Comparison of ENCODE assay signal across 13 cellular contexts in the genomic region with DNA sequence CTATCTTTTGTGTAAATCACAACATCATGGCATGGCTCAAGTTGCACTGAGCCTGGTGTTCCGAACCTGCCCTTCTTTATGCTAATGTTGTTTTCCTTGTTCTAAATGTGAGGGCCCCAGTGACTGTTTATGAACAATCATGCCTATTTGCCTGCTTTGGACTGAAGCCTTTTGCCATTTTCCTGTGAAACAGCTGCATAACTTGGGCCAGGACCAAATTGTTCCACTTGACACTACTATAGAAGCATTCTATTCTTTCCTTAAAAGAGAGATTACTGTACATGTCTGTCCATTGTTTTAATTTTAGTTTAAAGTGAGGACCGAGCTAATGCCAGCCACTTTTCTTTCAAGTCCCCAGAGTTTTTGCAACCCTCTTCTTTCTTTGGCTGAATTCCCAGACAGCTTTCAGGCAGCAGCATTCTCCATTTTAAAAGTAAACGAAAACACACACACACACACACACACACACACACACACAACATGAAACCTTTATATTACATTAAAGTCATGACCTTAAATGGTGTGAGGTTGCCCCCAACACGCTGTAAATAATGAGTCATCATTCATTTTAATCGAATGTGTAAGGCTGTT.
A peak's percentile ranks its signal among the peaks of the same experiment; 100 is the strongest.
DNase-seq lines count a peak whose midpoint lies in the region; TF ChIP-seq lines count a peak whose summit lies in the region.
"Had no signal": no experiment of that assay in that cellular context is flagged by ENCODE, and none has a peak within 500 bp of the region (broad histone marks: within the 10 kb centered on the region; RNA-seq: fewer than 3 reads in every experiment).

No MANE protein-coding gene starts in this region.

- H3K36me3 ChIP-seq in neural progenitor cell = no peaks in the 10 kb centered on the region
- H3K36me3 ChIP-seq: heart right ventricle had no signal

- in situ Hi-C loops in G401 (cut with HindIII; ENCODE audit: low sequenced_read_pairs) = no loop called here

- H3K36me3 Mint-ChIP-seq in neural progenitor cell = no peaks in the 10 kb centered on the region
- H3K36me3 Mint-ChIP-seq: activated naive CD4-positive, alpha-beta T cell treated with anti-CD3 and anti-CD28 coated beads, Interleukin-2, amount 50 U/mL, for 24 hours had no signal

- H3K27ac Mint-ChIP-seq in neural progenitor cell = no peak overlapping the region
- H3K27ac Mint-ChIP-seq: activated naive CD4-positive, alpha-beta T cell treated with anti-CD3 and anti-CD28 coated beads, Interleukin-2, amount 50 U/mL, for 24 hours; CD4-positive, alpha-beta T cell had no signal

- H3K27me3 Mint-ChIP-seq in neural progenitor cell (ENCODE audit: insufficient read depth, low read depth) = no peaks in the 10 kb centered on the region
- H3K27me3 Mint-ChIP-seq: activated naive CD4-positive, alpha-beta T cell treated with anti-CD3 and anti-CD28 coated beads, Interleukin-2, amount 50 U/mL, for 24 hours; CD4-positive, alpha-beta T cell had no signal

- no peak overlapping the region for H3K4me3 Mint-ChIP-seq in neural progenitor cell
- H3K4me3 Mint-ChIP-seq: activated naive CD4-positive, alpha-beta T cell treated with anti-CD3 and anti-CD28 coated beads, Interleukin-2, amount 50 U/mL, for 24 hours; CD4-positive, alpha-beta T cell had no signal

- no peaks in the 10 kb centered on the region for H4K20me1 ChIP-seq in neural progenitor cell (ENCODE audit: low read depth)

- H3K79me2 ChIP-seq in neural progenitor cell (ENCODE audit: low read depth) = no peaks in the 10 kb centered on the region

- peak overlapping the region; percentile 54 for H2AFZ ChIP-seq in neural progenitor cell (replicated peaks)

- H3K9me3 ChIP-seq in neural progenitor cell (ENCODE audit: low read depth) = no peaks in the 10 kb centered on the region

- no peak overlapping the region for H3K4me2 ChIP-seq in neural progenitor cell

- peaks cover 6% of the 10 kb centered on the region for H3K9me3 Mint-ChIP-seq in neural progenitor cell

- peaks cover 3% of the 10 kb centered on the region for H3K4me1 ChIP-seq in neural progenitor cell
- H3K4me1 ChIP-seq: heart right ventricle had no signal

- H3K27me3 ChIP-seq in neural progenitor cell = no peaks in the 10 kb centered on the region
- H3K27me3 ChIP-seq: heart right ventricle had no signal

- no peak overlapping the region for H3K27ac ChIP-seq in neural progenitor cell
- H3K27ac ChIP-seq: heart right ventricle had no signal

- no peak overlapping the region for H3K4me3 ChIP-seq in choroid plexus epithelial cell (ENCODE audit: low read depth, low read length)
- no peak overlapping the region for H3K4me3 ChIP-seq in neural progenitor cell
- H3K4me3 ChIP-seq: heart right ventricle had no signal

- H3K9ac ChIP-seq in neural progenitor cell = no peak overlapping the region

- TF ChIP-seq CTCF in choroid plexus epithelial cell (conservative IDR thresholded peaks at IDR 0.05; ENCODE audit: low read depth, low read length) (no peak), neural progenitor cell (IDR thresholded peaks at IDR 0.05) (no peak)

- H3F3A ChIP-seq in neural progenitor cell (ENCODE audit: low read depth) = no peaks in the 10 kb centered on the region

- H3K4me1 Mint-ChIP-seq in neural progenitor cell = no peaks in the 10 kb centered on the region
- H3K4me1 Mint-ChIP-seq: activated naive CD4-positive, alpha-beta T cell treated with anti-CD3 and anti-CD28 coated beads, Interleukin-2, amount 50 U/mL, for 24 hours had no signal

- DNase-seq in G401 (ENCODE audit: low spot score) (peak; percentile 33), NCI-H2196 (lab: John Stamatoyannopoulos, UW; ENCODE audit: unreplicated experiment) (peak; percentile 18), choroid plexus epithelial cell (ENCODE audit: low read depth) (peak; percentile 27), neural progenitor cell (ENCODE audit: low spot score) (no peak), SKM-1 (lab: John Stamatoyannopoulos, UW; ENCODE audit: unreplicated experiment) (no peak), EL (no peak), OCI-M2 (lab: John Stamatoyannopoulos, UW; ENCODE audit: unreplicated experiment) (no peak)
- no peak for DNase-seq in activated T-cell treated with anti-CD3 and anti-CD28 coated beads, Interleukin-2, amount 50 U/mL, for 1 hour
- DNase-seq: activated CD8-positive, alpha-beta memory T cell treated with anti-CD3 and anti-CD28 coated beads for 24 hours; CD4-positive, alpha-beta T cell; HCEC 1CT; heart right ventricle had no signal

Comparison
In these comparisons a context has a peak if more than half of its experiments do, and no peak if none do; other contexts are left out.
1. DNase-seq: peak in G401 (single experiment), NCI-H2196 (single experiment) and choroid plexus epithelial cell (single experiment); none in neural progenitor cell (single experiment), SKM-1 (single experiment), EL (single experiment), activated T-cell treated with anti-CD3 and anti-CD28 coated beads, Interleukin-2, amount 50 U/mL, for 1 hour (single experiment) and OCI-M2 (single experiment).